2 cellular contexts compared by ENCODE assay signal in genomic region chr6:44652551-44652950, GRCh38.
TF ChIP-seq lines count a peak whose summit lies in the region.

No MANE protein-coding gene starts in this region.

TF ChIP-seq in IMR-90, 13 proteins besides CTCF, POLR2A, EP300 and RAD21:
- TF ChIP-seq NFE2L2 (IDR thresholded peaks at IDR 0.05; ENCODE audit: low read depth, low read length): no peak
- TF ChIP-seq, protein P1, sequence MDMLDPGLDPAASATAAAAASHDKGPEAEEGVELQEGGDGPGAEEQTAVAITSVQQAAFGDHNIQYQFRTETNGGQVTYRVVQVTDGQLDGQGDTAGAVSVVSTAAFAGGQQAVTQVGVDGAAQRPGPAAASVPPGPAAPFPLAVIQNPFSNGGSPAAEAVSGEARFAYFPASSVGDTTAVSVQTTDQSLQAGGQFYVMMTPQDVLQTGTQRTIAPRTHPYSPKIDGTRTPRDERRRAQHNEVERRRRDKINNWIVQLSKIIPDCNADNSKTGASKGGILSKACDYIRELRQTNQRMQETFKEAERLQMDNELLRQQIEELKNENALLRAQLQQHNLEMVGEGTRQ (IDR thresholded peaks at IDR 0.05; ENCODE audit: low read depth, low read length): no peak
- TF ChIP-seq MAFK (IDR thresholded peaks at IDR 0.05; ENCODE audit: low read depth, low read length): no peak
- TF ChIP-seq SMC3 (IDR thresholded peaks at IDR 0.05; ENCODE audit: low read depth, low read length): no peak
- TF ChIP-seq MXI1 (IDR thresholded peaks at IDR 0.05; ENCODE audit: borderline replicate concordance, low read depth, low read length): no peak

TF ChIP-seq in H1, 55 proteins besides CTCF, POLR2A, EP300 and RAD21:
- TF ChIP-seq SUZ12 (IDR thresholded peaks at IDR 0.05; ENCODE audit: low read length) (no peak), NANOG (IDR thresholded peaks at IDR 0.05; ENCODE audit: insufficient read depth, low read depth, low read length, poor library complexity, severe bottlenecking) (no peak), HDAC6 (IDR thresholded peaks at IDR 0.05; ENCODE audit: low read depth, low read length) (no peak), CTBP2 (IDR thresholded peaks at IDR 0.05; ENCODE audit: borderline replicate concordance, insufficient read depth, insufficient read length, low read length) (no peak), HDAC2 (IDR thresholded peaks at IDR 0.05; ENCODE audit: borderline replicate concordance in 1 of 2, low read depth in 2 of 2, low read length in 2 of 2) (no peak), GTF2F1 (IDR thresholded peaks at IDR 0.05; ENCODE audit: borderline replicate concordance, low read depth, low read length) (no peak), SIX5 (IDR thresholded peaks at IDR 0.05; ENCODE audit: low read depth, low read length) (no peak), JUN (IDR thresholded peaks at IDR 0.05; ENCODE audit: low read depth, low read length) (no peak), SP1 (IDR thresholded peaks at IDR 0.05; ENCODE audit: low read depth, low read length) (no peak), BACH1 (IDR thresholded peaks at IDR 0.05; ENCODE audit: low read length) (no peak), GABPA (IDR thresholded peaks at IDR 0.05; ENCODE audit: borderline replicate concordance, insufficient read depth, low read length) (no peak), ZNF274 (IDR thresholded peaks at IDR 0.05; ENCODE audit: borderline replicate concordance, extremely low read depth, low read length) (no peak), KDM5A (IDR thresholded peaks at IDR 0.05; ENCODE audit: low read length) (no peak), KDM1A (IDR thresholded peaks at IDR 0.05; ENCODE audit: borderline replicate concordance, low read length) (no peak), EGR1 (IDR thresholded peaks at IDR 0.05; ENCODE audit: borderline replicate concordance, low read depth, low read length) (no peak), FOSL1 (IDR thresholded peaks at IDR 0.05; ENCODE audit: insufficient read depth, low read depth, low read length) (no peak), CBX5 (IDR thresholded peaks at IDR 0.05; ENCODE audit: low read depth, low read length) (no peak)
- TF ChIP-seq, protein P2, sequence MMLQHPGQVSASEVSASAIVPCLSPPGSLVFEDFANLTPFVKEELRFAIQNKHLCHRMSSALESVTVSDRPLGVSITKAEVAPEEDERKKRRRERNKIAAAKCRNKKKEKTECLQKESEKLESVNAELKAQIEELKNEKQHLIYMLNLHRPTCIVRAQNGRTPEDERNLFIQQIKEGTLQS (IDR thresholded peaks at IDR 0.05; ENCODE audit: insufficient read depth, low read depth, low read length): no peak
TF ChIP-seq in H1: peak in this region for 0.
